In the genomic region with DNA sequence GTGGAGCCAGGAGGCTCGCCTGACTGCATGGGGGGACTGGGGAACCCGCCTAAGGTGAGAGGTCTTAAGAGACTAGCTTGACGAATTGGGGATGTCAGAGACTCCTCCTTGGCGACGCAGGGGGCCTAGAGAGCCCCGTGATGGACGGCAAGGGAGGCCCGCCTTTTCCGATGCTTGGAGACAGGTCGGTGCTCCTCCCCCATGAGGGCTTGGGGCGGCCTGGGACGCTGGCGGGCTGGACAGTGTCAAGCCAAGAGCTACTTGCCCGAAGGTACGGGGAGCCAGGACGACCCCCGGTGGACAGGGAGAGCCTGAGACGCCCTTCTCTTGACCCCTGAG, we compare ENCODE assay signal across 8 cellular contexts. TPM values are rescaled to one million over a fixed set of nuclear protein-coding genes. Genes with fewer than 3 reads are reported as not detected.
DNase-seq lines count a peak whose midpoint lies in the region; ATAC-seq and TF ChIP-seq lines count a peak whose summit lies in the region.

No MANE protein-coding gene starts in this region.

- no peaks in the 10 kb centered on the region for H3K9me3 Mint-ChIP-seq in CD8-positive, alpha-beta T cell

- peak overlapping the region; percentile 55 for H3K27ac ChIP-seq in CD8-positive, alpha-beta T cell (ENCODE audit: low read depth, low read length)
- H3K27ac ChIP-seq in duodenal mucosa (ENCODE audit: low read depth, low read length) (peak overlapping the region; percentile 86), mesenchymal stem cell (ENCODE audit: low read length, poor library complexity, severe bottlenecking) (no peak overlapping the region), thymus (ENCODE audit: low read depth) (peak overlapping the region; percentile 43)

- peaks cover 22% of the 10 kb centered on the region for H3K4me1 ChIP-seq in CD8-positive, alpha-beta T cell (ENCODE audit: insufficient read depth, low read length)
- H3K4me1 ChIP-seq in duodenal mucosa (ENCODE audit: control insufficient read depth in 1 of 2, insufficient read depth in 2 of 2, low read length in 2 of 2) (peaks cover 16 to 28% of the 10 kb centered on the region in 2 donors), mesenchymal stem cell (ENCODE audit: control insufficient read depth, insufficient read depth, low read depth, low read length) (peaks cover 15% of the 10 kb centered on the region), thymus (ENCODE audit: control insufficient read depth, insufficient read depth, low read length) (peaks cover 19% of the 10 kb centered on the region)

- intact Hi-C loops in CD8-positive, alpha-beta T cell (cut with DNase I, micrococcal nuclease), result loop anchor here (1.0 to 5.0 kb wide), 6 partner anchors 19 to 348 kb away; a partner anchor contains a TSS

- H3K79me1 ChIP-seq in mesenchymal stem cell (replicated peaks; ENCODE audit: low read length, poor library complexity, severe bottlenecking), result peaks cover 27% of the 10 kb centered on the region

- peak overlapping the region; percentile 95 for H3K4me3 ChIP-seq in CD8-positive, alpha-beta T cell (ENCODE audit: low read depth, low read length)
- H3K4me3 ChIP-seq in duodenal mucosa (ENCODE audit: low read depth in 1 of 2, low read length in 2 of 2) (peak overlapping the region; percentile 90 to 97), mesenchymal stem cell (ENCODE audit: insufficient read depth in 1 of 2, low read depth in 1 of 2, low read length in 2 of 2) (peak overlapping the region; percentile 92 to 98), thymus (ENCODE audit: low read length) (peak overlapping the region; percentile 62)

- no peaks in the 10 kb centered on the region for H3K9me3 ChIP-seq in CD8-positive, alpha-beta T cell (ENCODE audit: low read length)
- no peaks in the 10 kb centered on the region for H3K9me3 ChIP-seq in duodenal mucosa (ENCODE audit: control insufficient read depth in 1 of 2, low read length in 2 of 2)
- no peaks in the 10 kb centered on the region for H3K9me3 ChIP-seq in mesenchymal stem cell (ENCODE audit: control insufficient read depth, low read length)
- peaks cover 1% of the 10 kb centered on the region for H3K9me3 ChIP-seq in thymus (ENCODE audit: control insufficient read depth)

- WGBS in mesenchymal stem cell, result 0% methylated on average over 11 of the region's 18 CpGs
- 5% methylated on average over 18 of the region's 18 CpGs for WGBS in thymus

- H2AK5ac ChIP-seq in mesenchymal stem cell (ENCODE audit: low read length, severe bottlenecking), result no peak overlapping the region

- H2AFZ ChIP-seq in mesenchymal stem cell (ENCODE audit: low read depth, low read length), result peak overlapping the region; percentile 92

- TF ChIP-seq CTCF in CD8-positive, alpha-beta T cell (IDR thresholded peaks at IDR 0.05), result no peak

- peaks cover 14% of the 10 kb centered on the region for H3K36me3 Mint-ChIP-seq in CD8-positive, alpha-beta T cell

- peak overlapping the region; percentile 93 for H3K4me3 Mint-ChIP-seq in CD8-positive, alpha-beta T cell

- POLR2A ChIA-PET in CD8-positive, alpha-beta T cell (lab: Charles Lee), result interaction anchor here (1.3 to 2.4 kb wide), 3 partner anchors 8 to 18 kb away, joined by 3 to 11 read pairs (median 5); a partner anchor contains a TSS

- peak overlapping the region in 1 of 2 experiments; percentile 57 for H3K14ac ChIP-seq in mesenchymal stem cell (ENCODE audit: low read length in 2 of 2)

- H3K23ac ChIP-seq in mesenchymal stem cell (ENCODE audit: low read length in 2 of 2), result peak overlapping the region in 1 of 2 experiments; percentile 75

- peak overlapping the region; percentile 84 for H3K27ac Mint-ChIP-seq in CD8-positive, alpha-beta T cell

- H3K27me3 ChIP-seq in CD8-positive, alpha-beta T cell (ENCODE audit: insufficient read depth, low read length), result no peaks in the 10 kb centered on the region
- H3K27me3 ChIP-seq in duodenal mucosa (ENCODE audit: control insufficient read depth in 1 of 2, insufficient read depth in 2 of 2, low read length in 2 of 2) (no peaks in the 10 kb centered on the region), mesenchymal stem cell (ENCODE audit: control insufficient read depth in 1 of 2, insufficient read depth in 1 of 2, low read length in 2 of 2) (peaks cover 0 to 4% of the 10 kb centered on the region in 2 experiments), thymus (ENCODE audit: control insufficient read depth, insufficient read depth) (no peaks in the 10 kb centered on the region)

- peaks cover 35% of the 10 kb centered on the region for H3K4me1 Mint-ChIP-seq in CD8-positive, alpha-beta T cell (ENCODE audit: low read depth)

- no peaks in the 10 kb centered on the region for H3K36me3 ChIP-seq in CD8-positive, alpha-beta T cell (ENCODE audit: insufficient read depth, low read length)
- H3K36me3 ChIP-seq in duodenal mucosa (ENCODE audit: control insufficient read depth in 1 of 2, insufficient read depth in 2 of 2, low read length in 2 of 2), result peaks cover 0 to 11% of the 10 kb centered on the region in 2 donors
- H3K36me3 ChIP-seq in mesenchymal stem cell (ENCODE audit: control insufficient read depth in 1 of 2, insufficient read depth in 2 of 2, low read depth in 1 of 2, low read length in 2 of 2), result peaks cover 8 to 19% of the 10 kb centered on the region in 2 experiments
- peaks cover 5% of the 10 kb centered on the region for H3K36me3 ChIP-seq in thymus (ENCODE audit: control insufficient read depth, insufficient read depth)

- peak overlapping the region; percentile 85 for H4K8ac ChIP-seq in mesenchymal stem cell (ENCODE audit: low read length)

- H3K4ac ChIP-seq in mesenchymal stem cell (ENCODE audit: low read depth in 1 of 2, low read length in 2 of 2), result peak overlapping the region; percentile 70 to 94

- H2BK5ac ChIP-seq in mesenchymal stem cell (ENCODE audit: low read depth, low read length, poor library complexity, severe bottlenecking), result no peak overlapping the region

- CTCF ChIA-PET in CD8-positive, alpha-beta T cell (lab: Charles Lee), result interaction anchor here (1.0 to 2.0 kb wide), 3 partner anchors 13 to 58 kb away, joined by 3 to 5 read pairs (median 4); a partner anchor contains a TSS

- no peak overlapping the region for H2BK12ac ChIP-seq in mesenchymal stem cell (ENCODE audit: low read length in 2 of 2)

- peak; percentile 54 for ATAC-seq in CD8-positive, alpha-beta T cell
- ATAC-seq in GM19043 (IDR thresholded peaks at IDR 0.05; ENCODE audit: low read depth, unreplicated experiment), result peak; percentile 38
- peak; percentile 38 for ATAC-seq in HG03432 (IDR thresholded peaks at IDR 0.05; ENCODE audit: unreplicated experiment)

- peak overlapping the region; percentile 82 for H4K91ac ChIP-seq in mesenchymal stem cell (ENCODE audit: low read length)

- H3K9ac ChIP-seq in duodenal mucosa (ENCODE audit: low read depth in 1 of 2, low read length in 2 of 2), result peak overlapping the region; percentile 86 to 88
- peak overlapping the region; percentile 89 for H3K9ac ChIP-seq in mesenchymal stem cell (ENCODE audit: low read length)

- peak in 1 of 7 experiments; percentile 54 for DNase-seq in CD8-positive, alpha-beta T cell
- DNase-seq in SW480 (ENCODE audit: low spot score) (peak; percentile 54), mesenchymal stem cell (peak; percentile 46), NCI-H1092 treated with DMSO at 0.1 percent for 48 hours (lab: John Stamatoyannopoulos, UW) (no peak)

- H3K18ac ChIP-seq in mesenchymal stem cell (ENCODE audit: low read depth in 1 of 2, low read length in 2 of 2), result peak overlapping the region; percentile 87 to 95

- H2BK120ac ChIP-seq in mesenchymal stem cell (ENCODE audit: low read depth, low read length), result no peak overlapping the region

- H3K4me2 ChIP-seq in mesenchymal stem cell (ENCODE audit: low read length, poor library complexity, severe bottlenecking), result peak overlapping the region; percentile 79

- H3K27me3 Mint-ChIP-seq in CD8-positive, alpha-beta T cell (ENCODE audit: low read depth), result no peaks in the 10 kb centered on the region

- H2BK15ac ChIP-seq in mesenchymal stem cell (ENCODE audit: low read depth, poor library complexity, severe bottlenecking), result no peak overlapping the region

RNA-seq across cellular contexts. Expression of a gene that starts 0.6 kb away (rescaled TPM):
- 1 to 10 TPM; 7.3 TPM for total RNA-seq in CD8-positive, alpha-beta T cell
- polyA plus RNA-seq in mesenchymal stem cell (2013, experiment 1 of 2), result 13.3 TPM
- polyA plus RNA-seq in mesenchymal stem cell (2013, experiment 2 of 2), result 13.1 TPM
- 27.2 TPM for polyA plus RNA-seq in thymus

RNA-seq across cellular contexts. Expression of a gene that starts 13.0 kb away (rescaled TPM):
- total RNA-seq in CD8-positive, alpha-beta T cell, result 1 to 10 TPM in 1 of 2 experiments, under 1 TPM in 1; 0.95 to 2.1 TPM
- 0.21 TPM for polyA plus RNA-seq in mesenchymal stem cell (2013, experiment 1 of 2)
- 0.07 TPM for polyA plus RNA-seq in mesenchymal stem cell (2013, experiment 2 of 2)
- 5.8 TPM for polyA plus RNA-seq in thymus

RNA-seq across cellular contexts. Expression of a gene that starts 18.4 kb away (rescaled TPM):
- total RNA-seq in CD8-positive, alpha-beta T cell, result 10 to 100 TPM; 28.8 to 34.1 TPM
- polyA plus RNA-seq in mesenchymal stem cell (2013, experiment 1 of 2), result 26.7 TPM
- polyA plus RNA-seq in mesenchymal stem cell (2013, experiment 2 of 2), result 24.3 TPM
- 33.9 TPM for polyA plus RNA-seq in thymus

RNA-seq across cellular contexts. Expression of a gene that starts 37.0 kb away (rescaled TPM):
- under 1 TPM; 0.75 to 0.98 TPM for total RNA-seq in CD8-positive, alpha-beta T cell
- 66.5 TPM for polyA plus RNA-seq in mesenchymal stem cell (2013, experiment 1 of 2)
- polyA plus RNA-seq in mesenchymal stem cell (2013, experiment 2 of 2), result 62.3 TPM
- polyA plus RNA-seq in thymus, result 6.7 TPM

RNA-seq across cellular contexts. Expression of a gene that starts 58.5 kb away (rescaled TPM):
- under 1 TPM; 0.31 to 0.57 TPM for total RNA-seq in CD8-positive, alpha-beta T cell
- 8.0 TPM for polyA plus RNA-seq in mesenchymal stem cell (2013, experiment 1 of 2)
- 7.4 TPM for polyA plus RNA-seq in mesenchymal stem cell (2013, experiment 2 of 2)
- 5.7 TPM for polyA plus RNA-seq in thymus
